In the genomic region with DNA sequence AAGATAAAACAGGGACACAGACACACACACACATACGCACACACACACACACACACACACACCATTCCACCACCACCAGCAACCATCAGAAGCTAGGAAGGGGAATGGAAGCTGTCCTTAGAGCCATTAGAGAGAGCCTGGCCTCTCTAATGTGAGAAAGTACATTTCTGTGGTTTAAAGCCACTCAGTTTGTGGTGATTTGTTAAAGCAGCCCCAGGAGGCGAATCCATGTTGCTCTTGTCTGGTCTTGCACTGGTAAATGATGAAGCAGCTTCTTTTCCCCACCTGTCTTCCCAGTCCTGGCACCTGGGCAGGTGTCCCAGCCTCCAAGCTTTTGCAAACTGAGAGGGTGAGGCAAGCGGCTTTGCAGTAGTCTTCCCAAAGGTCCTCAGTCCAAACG, we compare ENCODE assay signal across 29 cellular contexts.
"Had no signal": no experiment of that assay in that cellular context is flagged by ENCODE, and none has a peak within 500 bp of the region (broad histone marks: within the 10 kb centered on the region; RNA-seq: fewer than 3 reads in every experiment).

No MANE protein-coding gene starts in this region.

- ATAC-seq: activated T-helper 17 cell treated with anti-CD3 and anti-CD28 coated beads, Interleukin-2, amount 50 U/mL, for 72 hours; body of pancreas; K562; Panc1; Right ventricle myocardium inferior had no signal

- H3K4me3 Mint-ChIP-seq: activated CD4-positive, alpha-beta memory T cell treated with anti-CD3 and anti-CD28 coated beads for 36 hours; activated CD4-positive, alpha-beta T cell treated with anti-CD3 and anti-CD28 coated beads, Interleukin-2, amount 10 ng/mL, durations not matched to agents 7 days and 5 days; activated naive CD8-positive, alpha-beta T cell treated with anti-CD3 and anti-CD28 coated beads, Interleukin-2, amount 10 ng/mL, durations not matched to agents 7 days and 5 days; activated T-helper 17 cell treated with anti-CD3 and anti-CD28 coated beads, Interleukin-2, amount 50 U/mL, for 72 hours had no signal

- H3K36me3 ChIP-seq: cardiac muscle cell had no signal

- H3K36me3 Mint-ChIP-seq: activated CD4-positive, alpha-beta memory T cell treated with anti-CD3 and anti-CD28 coated beads for 36 hours had no signal

- H3K4me1 ChIP-seq: body of pancreas had no signal

- H3K27ac ChIP-seq: body of pancreas, cardiac muscle cell, SK-N-MC, VCaP had no signal

- H3K9me3 Mint-ChIP-seq: activated CD4-positive, alpha-beta memory T cell treated with anti-CD3 and anti-CD28 coated beads for 36 hours; activated T-helper 17 cell treated with anti-CD3 and anti-CD28 coated beads, Interleukin-2, amount 50 U/mL, for 72 hours had no signal

- H3K4me1 Mint-ChIP-seq: activated CD4-positive, alpha-beta T cell treated with anti-CD3 and anti-CD28 coated beads, Interleukin-2, amount 10 ng/mL, durations not matched to agents 7 days and 5 days; activated T-helper 17 cell treated with anti-CD3 and anti-CD28 coated beads, Interleukin-2, amount 50 U/mL, for 72 hours had no signal

- DNase-seq: activated CD4-positive, alpha-beta memory T cell treated with anti-CD3 and anti-CD28 coated beads for 36 hours; activated CD4-positive, alpha-beta T cell treated with anti-CD3 and anti-CD28 coated beads, Interleukin-2, amount 10 ng/mL, durations not matched to agents 7 days and 5 days; activated CD4-positive, CD25-positive, alpha-beta regulatory T cell; activated CD8-positive, alpha-beta memory T cell treated with anti-CD3 and anti-CD28 coated beads for 24 hours; activated gamma-delta T cell treated with Interleukin-2 at 50 U/mL for 16 hours; activated naive CD4-positive, alpha-beta T cell treated with anti-CD3 and anti-CD28 coated beads, Interleukin-2, amount 50 U/mL, for 16 hours; activated naive CD8-positive, alpha-beta T cell treated with anti-CD3 and anti-CD28 coated beads, Interleukin-2, amount 10 ng/mL, durations not matched to agents 7 days and 5 days; activated T-cell treated with anti-CD3 and anti-CD28 coated beads for 4 hours; activated T-cell treated with anti-CD3 and anti-CD28 coated beads, Interleukin-2, amount 50 U/mL, for 48 hours; aorta; body of pancreas; cerebellar nuclear complex; Karpas-422; NCI-H1092; NCI-H1694; NCI-H2029; NCI-H510A treated with DMSO at 0.1 percent for 48 hours; NCI-H69; NK-92 treated with Interleukin-12 subunit alpha and Interleukin-12 subunit beta, amount 100 ng/mL, for 24 hours; OCI-M1; RPMI8226; T-helper 1 cell had no signal

- H3K27me3 ChIP-seq: body of pancreas had no signal

- H3K9me3 ChIP-seq: body of pancreas had no signal

- H3K27me3 Mint-ChIP-seq: activated naive CD8-positive, alpha-beta T cell treated with anti-CD3 and anti-CD28 coated beads, Interleukin-2, amount 10 ng/mL, durations not matched to agents 7 days and 5 days had no signal

- H3K4me3 ChIP-seq: body of pancreas, cardiac muscle cell, K562, SK-N-MC had no signal

- H3K27ac Mint-ChIP-seq: activated CD4-positive, alpha-beta memory T cell treated with anti-CD3 and anti-CD28 coated beads for 36 hours; activated CD4-positive, alpha-beta T cell treated with anti-CD3 and anti-CD28 coated beads, Interleukin-2, amount 10 ng/mL, durations not matched to agents 7 days and 5 days; activated naive CD8-positive, alpha-beta T cell treated with anti-CD3 and anti-CD28 coated beads, Interleukin-2, amount 10 ng/mL, durations not matched to agents 7 days and 5 days; activated T-helper 17 cell treated with anti-CD3 and anti-CD28 coated beads, Interleukin-2, amount 50 U/mL, for 72 hours had no signal
